ENCODE assay signal across 20 cellular contexts in the genomic region with DNA sequence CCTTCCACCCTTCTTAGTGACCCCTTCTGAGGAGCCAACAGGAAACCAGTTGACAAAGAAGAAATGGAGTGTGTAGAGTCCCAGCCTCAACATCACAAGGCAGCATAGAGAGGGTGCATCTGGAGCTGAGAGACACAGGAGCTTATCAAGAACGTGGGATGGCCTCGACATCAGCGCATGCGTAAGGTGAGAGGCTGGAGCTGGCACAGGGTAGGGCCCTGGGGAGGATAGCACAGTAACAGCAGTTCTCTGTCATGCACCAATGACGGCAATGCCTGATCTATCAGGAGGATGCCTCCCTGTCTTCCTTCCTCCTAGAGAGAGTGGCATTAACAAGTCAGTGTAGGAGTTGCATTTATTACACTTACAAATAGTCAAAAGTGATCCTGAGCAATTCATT.
DNase-seq lines count a peak whose midpoint lies in the region; ATAC-seq and TF ChIP-seq lines count a peak whose summit lies in the region.
"Had no signal": no experiment of that assay in that cellular context is flagged by ENCODE, and none has a peak within 500 bp of the region (broad histone marks: within the 10 kb centered on the region; RNA-seq: fewer than 3 reads in every experiment).

No MANE protein-coding gene starts in this region.

- no peak overlapping the region for H3K4me3 ChIP-seq in coronary artery
- H3K4me3 ChIP-seq: MG63 had no signal

- ATAC-seq in foreskin keratinocyte = no peak
- ATAC-seq: Panc1 had no signal

- H3K4me1 ChIP-seq in foreskin keratinocyte = no peaks in the 10 kb centered on the region
- H3K4me1 ChIP-seq: Caco-2 had no signal

- H3K27ac ChIP-seq in coronary artery (no peak overlapping the region), foreskin keratinocyte (no peak overlapping the region)

- peaks cover 5% of the 10 kb centered on the region for H3K27me3 ChIP-seq in foreskin keratinocyte

- DNase-seq in NCI-H510A treated with DMSO at 0.1 percent for 48 hours (lab: John Stamatoyannopoulos, UW) = peak; percentile 27
- no peak for DNase-seq in NCI-H510A (lab: John Stamatoyannopoulos, UW)
- peak; percentile 63 for DNase-seq in coronary artery (ENCODE audit: low spot score)
- DNase-seq in putamen (ENCODE audit: low spot score) = peak; percentile 81
- DNase-seq in activated CD4-positive, CD25-positive, alpha-beta regulatory T cell treated with anti-CD3 and anti-CD28 coated beads, Interleukin-2, amount 50 U/mL, for 72 hours = no peak
- no peak for DNase-seq in activated CD4-positive, alpha-beta T cell treated with anti-CD3 and anti-CD28 coated beads, Interleukin-2, amount 50 U/mL, for 48 hours
- no peak for DNase-seq in foreskin keratinocyte
- DNase-seq: C1 segment of cervical spinal cord; Caco-2; CD4-positive, alpha-beta memory T cell; IMR-90; KG1; MG63; NCI-H1694; NCI-H2029 treated with DMSO at 0.1 percent for 48 hours; NCI-H2171; NCI-H345; NCI-H524 treated with DMSO at 0.1 percent for 48 hours; SHP77 treated with DMSO at 0.1 percent for 48 hours had no signal

- no peak for TF ChIP-seq CTCF in coronary artery (IDR thresholded peaks at IDR 0.05)
- no peak for TF ChIP-seq CTCF in foreskin keratinocyte (conservative IDR thresholded peaks at IDR 0.05)

Comparison
In these comparisons a context has a peak if more than half of its experiments do, and no peak if none do; other contexts are left out.
1. DNase-seq: peak in NCI-H510A treated with DMSO at 0.1 percent for 48 hours (single experiment), coronary artery (single experiment) and putamen (single experiment); none in NCI-H510A (single experiment), activated CD4-positive, CD25-positive, alpha-beta regulatory T cell treated with anti-CD3 and anti-CD28 coated beads, Interleukin-2, amount 50 U/mL, for 72 hours (single experiment), activated CD4-positive, alpha-beta T cell treated with anti-CD3 and anti-CD28 coated beads, Interleukin-2, amount 50 U/mL, for 48 hours (0 of 2) and foreskin keratinocyte (0 of 2).